Comparison of ENCODE assay signal across 1 cellular context in genomic region chr1:89361681-89362080, GRCh38.
TF ChIP-seq lines count a peak whose summit lies in the region.

No MANE protein-coding gene starts in this region.

TF ChIP-seq in GM23338, 12 proteins besides CTCF, POLR2A, EP300 and RAD21:
- TF ChIP-seq, protein P1, sequence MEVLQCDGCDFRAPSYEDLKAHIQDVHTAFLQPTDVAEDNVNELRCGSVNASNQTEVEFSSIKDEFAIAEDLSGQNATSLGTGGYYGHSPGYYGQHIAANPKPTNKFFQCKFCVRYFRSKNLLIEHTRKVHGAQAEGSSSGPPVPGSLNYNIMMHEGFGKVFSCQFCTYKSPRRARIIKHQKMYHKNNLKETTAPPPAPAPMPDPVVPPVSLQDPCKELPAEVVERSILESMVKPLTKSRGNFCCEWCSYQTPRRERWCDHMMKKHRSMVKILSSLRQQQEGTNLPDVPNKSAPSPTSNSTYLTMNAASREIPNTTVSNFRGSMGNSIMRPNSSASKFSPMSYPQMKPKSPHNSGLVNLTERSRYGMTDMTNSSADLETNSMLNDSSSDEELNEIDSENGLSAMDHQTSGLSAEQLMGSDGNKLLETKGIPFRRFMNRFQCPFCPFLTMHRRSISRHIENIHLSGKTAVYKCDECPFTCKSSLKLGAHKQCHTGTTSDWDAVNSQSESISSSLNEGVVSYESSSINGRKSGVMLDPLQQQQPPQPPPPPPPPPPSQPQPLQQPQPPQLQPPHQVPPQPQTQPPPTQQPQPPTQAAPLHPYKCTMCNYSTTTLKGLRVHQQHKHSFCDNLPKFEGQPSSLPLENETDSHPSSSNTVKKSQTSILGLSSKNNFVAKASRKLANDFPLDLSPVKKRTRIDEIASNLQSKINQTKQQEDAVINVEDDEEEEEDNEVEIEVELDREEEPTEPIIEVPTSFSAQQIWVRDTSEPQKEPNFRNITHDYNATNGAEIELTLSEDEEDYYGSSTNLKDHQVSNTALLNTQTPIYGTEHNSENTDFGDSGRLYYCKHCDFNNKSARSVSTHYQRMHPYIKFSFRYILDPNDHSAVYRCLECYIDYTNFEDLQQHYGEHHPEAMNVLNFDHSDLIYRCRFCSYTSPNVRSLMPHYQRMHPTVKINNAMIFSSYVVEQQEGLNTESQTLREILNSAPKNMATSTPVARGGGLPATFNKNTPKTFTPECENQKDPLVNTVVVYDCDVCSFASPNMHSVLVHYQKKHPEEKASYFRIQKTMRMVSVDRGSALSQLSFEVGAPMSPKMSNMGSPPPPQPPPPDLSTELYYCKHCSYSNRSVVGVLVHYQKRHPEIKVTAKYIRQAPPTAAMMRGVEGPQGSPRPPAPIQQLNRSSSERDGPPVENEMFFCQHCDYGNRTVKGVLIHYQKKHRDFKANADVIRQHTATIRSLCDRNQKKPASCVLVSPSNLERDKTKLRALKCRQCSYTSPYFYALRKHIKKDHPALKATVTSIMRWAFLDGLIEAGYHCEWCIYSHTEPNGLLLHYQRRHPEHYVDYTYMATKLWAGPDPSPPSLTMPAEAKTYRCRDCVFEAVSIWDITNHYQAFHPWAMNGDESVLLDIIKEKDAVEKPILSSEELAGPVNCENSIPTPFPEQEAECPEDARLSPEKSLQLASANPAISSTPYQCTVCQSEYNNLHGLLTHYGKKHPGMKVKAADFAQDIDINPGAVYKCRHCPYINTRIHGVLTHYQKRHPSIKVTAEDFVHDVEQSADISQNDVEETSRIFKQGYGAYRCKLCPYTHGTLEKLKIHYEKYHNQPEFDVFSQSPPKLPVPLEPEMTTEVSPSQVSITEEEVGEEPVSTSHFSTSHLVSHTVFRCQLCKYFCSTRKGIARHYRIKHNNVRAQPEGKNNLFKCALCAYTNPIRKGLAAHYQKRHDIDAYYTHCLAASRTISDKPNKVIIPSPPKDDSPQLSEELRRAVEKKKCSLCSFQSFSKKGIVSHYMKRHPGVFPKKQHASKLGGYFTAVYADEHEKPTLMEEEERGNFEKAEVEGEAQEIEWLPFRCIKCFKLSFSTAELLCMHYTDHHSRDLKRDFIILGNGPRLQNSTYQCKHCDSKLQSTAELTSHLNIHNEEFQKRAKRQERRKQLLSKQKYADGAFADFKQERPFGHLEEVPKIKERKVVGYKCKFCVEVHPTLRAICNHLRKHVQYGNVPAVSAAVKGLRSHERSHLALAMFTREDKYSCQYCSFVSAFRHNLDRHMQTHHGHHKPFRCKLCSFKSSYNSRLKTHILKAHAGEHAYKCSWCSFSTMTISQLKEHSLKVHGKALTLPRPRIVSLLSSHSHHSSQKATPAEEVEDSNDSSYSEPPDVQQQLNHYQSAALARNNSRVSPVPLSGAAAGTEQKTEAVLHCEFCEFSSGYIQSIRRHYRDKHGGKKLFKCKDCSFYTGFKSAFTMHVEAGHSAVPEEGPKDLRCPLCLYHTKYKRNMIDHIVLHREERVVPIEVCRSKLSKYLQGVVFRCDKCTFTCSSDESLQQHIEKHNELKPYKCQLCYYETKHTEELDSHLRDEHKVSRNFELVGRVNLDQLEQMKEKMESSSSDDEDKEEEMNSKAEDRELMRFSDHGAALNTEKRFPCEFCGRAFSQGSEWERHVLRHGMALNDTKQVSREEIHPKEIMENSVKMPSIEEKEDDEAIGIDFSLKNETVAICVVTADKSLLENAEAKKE (CRISPR knock-in tag; IDR thresholded peaks at IDR 0.05) = peak; percentile 69; the same call in 1 of the 2 replicates
- TF ChIP-seq STAT1 (IDR thresholded peaks at IDR 0.05; ENCODE audit: unreplicated experiment) (no peak), ZNF114 (CRISPR knock-in tag; IDR thresholded peaks at IDR 0.05) (0 out of 2 replicates have a peak, but pooled peaks have one; percentile 28)
